Comparison of ENCODE assay signal across 1 cellular context in genomic region chr1:89942825-89943658, GRCh38.
TF ChIP-seq lines count a peak whose summit lies in the region.

No MANE protein-coding gene starts in this region.

TF ChIP-seq in HepG2, 621 proteins besides CTCF, POLR2A, EP300 and RAD21 (continued from another document and continues in another):
- TF ChIP-seq HMGXB3 (CRISPR knock-in tag; IDR thresholded peaks at IDR 0.05; ENCODE audit: borderline replicate concordance), result peak; percentile 28; the same call in 1 of the 2 replicates
- TF ChIP-seq CHCHD3 (CRISPR knock-in tag; IDR thresholded peaks at IDR 0.05), result no peak
- TF ChIP-seq ZNF878 (CRISPR knock-in tag; IDR thresholded peaks at IDR 0.05), result no peak
- TF ChIP-seq ZSCAN29 (CRISPR knock-in tag; conservative IDR thresholded peaks at IDR 0.05), result peak; percentile 89; the same call in 1 of the 2 replicates
- no peak for TF ChIP-seq ZNF292 (CRISPR knock-in tag; IDR thresholded peaks at IDR 0.05; ENCODE audit: borderline replicate concordance, low read depth)
- no peak for TF ChIP-seq SRY (CRISPR knock-in tag; IDR thresholded peaks at IDR 0.05)
- TF ChIP-seq PPARG (CRISPR knock-in tag; conservative IDR thresholded peaks at IDR 0.05), result peak; percentile 57
- 0 out of 2 replicates have a peak, but pooled peaks have one; percentile 39 for TF ChIP-seq BHLHE40 (IDR thresholded peaks at IDR 0.05; ENCODE audit: low read length)
- no peak; the same call in 1 of the 2 replicates for TF ChIP-seq PAWR (CRISPR knock-in tag; IDR thresholded peaks at IDR 0.05; ENCODE audit: borderline replicate concordance)
- no peak for TF ChIP-seq MXD3 (CRISPR knock-in tag; IDR thresholded peaks at IDR 0.05)
- peak; percentile 57 for TF ChIP-seq HNF4A (CRISPR knock-in tag; IDR thresholded peaks at IDR 0.05)
- no peak for TF ChIP-seq AGO1 (IDR thresholded peaks at IDR 0.05; ENCODE audit: low read depth, low read length, poor library complexity, severe bottlenecking)
- 0 out of 2 replicates have a peak, but pooled peaks have one; percentile 29 for TF ChIP-seq ZNF12 (CRISPR knock-in tag; IDR thresholded peaks at IDR 0.05)
- TF ChIP-seq SNAPC4 (CRISPR knock-in tag; IDR thresholded peaks at IDR 0.05), result no peak
- no peak; the same call in none of the 2 replicates for TF ChIP-seq MED1 (CRISPR knock-in tag; IDR thresholded peaks at IDR 0.05)
- TF ChIP-seq ZNF260 (CRISPR knock-in tag; IDR thresholded peaks at IDR 0.05; ENCODE audit: borderline replicate concordance, low read depth), result no peak
- TF ChIP-seq ONECUT2 (CRISPR knock-in tag; IDR thresholded peaks at IDR 0.05), result no peak
- TF ChIP-seq ZNF207 (IDR thresholded peaks at IDR 0.05; ENCODE audit: borderline replicate concordance), result no peak
- no peak for TF ChIP-seq ZNF703 (CRISPR knock-in tag; IDR thresholded peaks at IDR 0.05; ENCODE audit: borderline replicate concordance)
- peak; percentile 74 for TF ChIP-seq PAXIP1 (CRISPR knock-in tag; conservative IDR thresholded peaks at IDR 0.05)
- TF ChIP-seq WIZ (CRISPR knock-in tag; IDR thresholded peaks at IDR 0.05), result 0 out of 2 replicates have a peak, but pooled peaks have one; percentile 62
- peak in 1 of 2 experiments; percentile 66; a peak in 1 of 4 replicates for TF ChIP-seq ATF4 (CRISPR knock-in tag; IDR thresholded peaks at IDR 0.05)
- TF ChIP-seq RARA (CRISPR knock-in tag; IDR thresholded peaks at IDR 0.05), result peak; percentile 88
- TF ChIP-seq TERF1 (CRISPR knock-in tag; IDR thresholded peaks at IDR 0.05), result no peak
- TF ChIP-seq ZNF788 (CRISPR knock-in tag; IDR thresholded peaks at IDR 0.05; ENCODE audit: borderline replicate concordance), result 0 out of 2 replicates have a peak, but pooled peaks have one; percentile 28
- TF ChIP-seq ISL2 (CRISPR knock-in tag; IDR thresholded peaks at IDR 0.05), result peak; percentile 72
- no peak for TF ChIP-seq ZNF333 (CRISPR knock-in tag; IDR thresholded peaks at IDR 0.05; ENCODE audit: borderline replicate concordance)
- peak; percentile 63 for TF ChIP-seq SKI (IDR thresholded peaks at IDR 0.05; ENCODE audit: partially characterized antibody)
- TF ChIP-seq SAP130 (CRISPR knock-in tag; IDR thresholded peaks at IDR 0.05; ENCODE audit: low read depth), result peak; percentile 55; the same call in 1 of the 2 replicates
- TF ChIP-seq HNRNPH1 (optimal IDR thresholded peaks at IDR 0.05; ENCODE audit: low read depth, low read length), result no peak
- TF ChIP-seq E2F1 (CRISPR knock-in tag; IDR thresholded peaks at IDR 0.05), result no peak
- no peak for TF ChIP-seq ZNF350 (CRISPR knock-in tag; IDR thresholded peaks at IDR 0.05; ENCODE audit: borderline replicate concordance, low read depth)
- TF ChIP-seq ZNF142 (CRISPR knock-in tag; IDR thresholded peaks at IDR 0.05), result no peak
- TF ChIP-seq TRIM24 (CRISPR knock-in tag; IDR thresholded peaks at IDR 0.05), result no peak
- no peak for TF ChIP-seq ZSCAN31 (CRISPR knock-in tag; IDR thresholded peaks at IDR 0.05; ENCODE audit: low read depth)
- TF ChIP-seq SOX13 (IDR thresholded peaks at IDR 0.05), result peak; percentile 90
- TF ChIP-seq SOX13 (CRISPR knock-in tag; conservative IDR thresholded peaks at IDR 0.05 in 1 of 2, IDR thresholded peaks at IDR 0.05 in 1 of 2), result peak in 1 of 2 experiments; percentile 97; a peak in 2 of 4 replicates
